Comparison of ENCODE assay signal across 1 cellular context in the genomic region with DNA sequence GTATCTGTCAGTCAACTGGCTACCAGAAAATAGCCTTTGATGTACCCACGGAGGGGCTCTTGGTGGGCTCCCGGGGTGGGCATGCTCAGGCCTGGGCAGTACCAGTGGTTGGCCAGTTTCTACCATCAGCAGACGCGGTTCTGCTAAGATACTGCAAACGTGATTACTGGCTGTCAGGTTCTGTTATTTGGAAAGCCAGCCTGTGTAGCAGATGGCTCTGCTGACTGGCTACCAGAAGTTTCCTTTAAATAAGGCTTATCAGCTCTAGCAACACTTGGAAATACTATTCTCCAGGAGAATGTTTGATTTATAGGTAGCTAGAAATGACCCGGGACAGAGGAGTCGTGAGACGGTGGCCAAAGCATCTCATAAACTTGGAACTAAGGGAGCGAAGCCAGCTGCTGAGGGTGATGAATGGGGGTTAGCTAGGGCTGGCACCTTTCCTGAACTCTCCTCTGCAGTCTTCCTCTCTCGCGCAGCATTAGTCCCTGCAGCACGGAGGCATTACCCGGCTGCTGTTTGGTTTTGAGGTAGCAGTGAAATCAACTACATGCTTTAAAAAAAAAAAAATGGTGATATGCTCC.
A peak's percentile ranks its signal among the peaks of the same experiment; 100 is the strongest.
TF ChIP-seq lines count a peak whose summit lies in the region.

No MANE protein-coding gene starts in this region.

TF ChIP-seq in HepG2, 621 proteins besides CTCF, POLR2A, EP300 and RAD21 (continued from another document):
- TF ChIP-seq HNRNPK (IDR thresholded peaks at IDR 0.05; ENCODE audit: low read depth, low read length, poor library complexity, severe bottlenecking) (no peak), FOXC1 (CRISPR knock-in tag; IDR thresholded peaks at IDR 0.05; ENCODE audit: borderline replicate concordance) (0 out of 2 replicates have a peak, but pooled peaks have one; percentile 31), PHF20 (CRISPR knock-in tag; IDR thresholded peaks at IDR 0.05) (no peak), ZNF75D (CRISPR knock-in tag; IDR thresholded peaks at IDR 0.05; ENCODE audit: borderline replicate concordance) (no peak), FOXK1 (CRISPR knock-in tag; IDR thresholded peaks at IDR 0.05; ENCODE audit: borderline replicate concordance, low read depth) (no peak)
TF ChIP-seq in HepG2: peak in this region for 2.
